Comparison of ENCODE assay signal across 18 cellular contexts in genomic region chr2:59993721-59994120, GRCh38.
DNase-seq lines count a peak whose midpoint lies in the region; FAIRE-seq lines count a peak whose summit lies in the region.
"Had no signal": no experiment of that assay in that cellular context is flagged by ENCODE, and none has a peak within 500 bp of the region (broad histone marks: within the 10 kb centered on the region; RNA-seq: fewer than 3 reads in every experiment).

No MANE protein-coding gene starts in this region.

- intact Hi-C loops in posterior vena cava (cut with DNase I), result no loop called here

- peak overlapping the region in 6 of 11 experiments; percentile 2 to 29 (median 22); a peak in 6 of 22 replicates for H3K4me2 ChIP-seq in BLaER1 treated with 17β-estradiol and CSF1 and Interleukin-3, amounts not matched to agents 10 nM and 100 nM
- H3K4me2 ChIP-seq: GM23338 had no signal

- DNase-seq in Daoy (ENCODE audit: low read depth) (peak; percentile 46), SW480 (ENCODE audit: low spot score) (peak; percentile 79), myocyte (ENCODE audit: low read depth) (peak; percentile 23), posterior vena cava (ENCODE audit: low spot score) (no peak), small intestine (no peak)
- no peak for DNase-seq in activated CD8-positive, alpha-beta memory T cell treated with anti-CD3 and anti-CD28 coated beads, Interleukin-2, amount 50 U/mL, for 48 hours
- DNase-seq in stimulated activated CD4-positive, alpha-beta T cell treated with anti-CD3 and anti-CD28 coated beads, Interleukin-12 subunit alpha, Interleukin-12 subunit beta, amount 100 ng/mL, for 4 hours, result no peak
- DNase-seq: ACHN; AML-193; Calu3; CD8-positive, alpha-beta T cell; DMS53; GDM1; HCEC 1CT had no signal

- H4K20me1 ChIP-seq in BLaER1 treated with 17β-estradiol and CSF1 and Interleukin-3, amounts not matched to agents 10 nM and 100 nM, result no peaks in the 10 kb centered on the region

- no peak overlapping the region for H3K27ac ChIP-seq in BLaER1 treated with 17β-estradiol and CSF1 and Interleukin-3, amounts not matched to agents 10 nM and 100 nM
- no peak overlapping the region for H3K27ac ChIP-seq in small intestine (ENCODE audit: low read depth in 1 of 2, low read length in 1 of 2)

- 63 to 88% (median 74%) methylated on average over 2 of the region's 2 CpGs for WGBS in small intestine, 3 donors

- no peaks in the 10 kb centered on the region for H3K9me3 ChIP-seq in BLaER1 treated with 17β-estradiol and CSF1 and Interleukin-3, amounts not matched to agents 10 nM and 100 nM (replicated peaks in 1 of 11)
- no peaks in the 10 kb centered on the region for H3K9me3 ChIP-seq in small intestine (ENCODE audit: control insufficient read depth, low read depth)

- no peaks in the 10 kb centered on the region for H3K27me3 ChIP-seq in BLaER1 treated with 17β-estradiol and CSF1 and Interleukin-3, amounts not matched to agents 10 nM and 100 nM
- no peaks in the 10 kb centered on the region for H3K27me3 ChIP-seq in small intestine (ENCODE audit: control insufficient read depth in 2 of 2, insufficient read depth in 2 of 2, low read length in 2 of 2)

- FAIRE-seq in small intestine (lab: Jason Lieb, UNC), result no peak
- FAIRE-seq: A204.1, H54 had no signal

- H3K4me3 ChIP-seq in BLaER1 treated with 17β-estradiol and CSF1 and Interleukin-3, amounts not matched to agents 10 nM and 100 nM, result no peak overlapping the region
- H3K4me3 ChIP-seq in small intestine (ENCODE audit: low read depth in 1 of 2, low read length in 2 of 2), result no peak overlapping the region
- H3K4me3 ChIP-seq: GM23338 had no signal

- no peak overlapping the region for H3K9ac ChIP-seq in BLaER1 treated with 17β-estradiol and CSF1 and Interleukin-3, amounts not matched to agents 10 nM and 100 nM

- peaks cover 0 to 50% (median 42%) of the 10 kb centered on the region in 10 experiments; a peak in 16 of 20 replicates for H3K4me1 ChIP-seq in BLaER1 treated with 17β-estradiol and CSF1 and Interleukin-3, amounts not matched to agents 10 nM and 100 nM
- peaks cover 3% of the 10 kb centered on the region in 2 donors for H3K4me1 ChIP-seq in small intestine (ENCODE audit: control insufficient read depth in 2 of 2, insufficient read depth in 1 of 2, low read depth in 1 of 2, low read length in 1 of 2)

- no peaks in the 10 kb centered on the region for H3K36me3 ChIP-seq in BLaER1 treated with 17β-estradiol and CSF1 and Interleukin-3, amounts not matched to agents 10 nM and 100 nM
- no peaks in the 10 kb centered on the region for H3K36me3 ChIP-seq in small intestine (ENCODE audit: control insufficient read depth in 2 of 2, insufficient read depth in 2 of 2, low read length in 2 of 2)

Comparison
In these comparisons a context has a peak if more than half of its experiments do, and no peak if none do; other contexts are left out.
1. DNase-seq: peak in Daoy (single experiment), SW480 (single experiment) and myocyte (single experiment); none in posterior vena cava (single experiment), activated CD8-positive, alpha-beta memory T cell treated with anti-CD3 and anti-CD28 coated beads, Interleukin-2, amount 50 U/mL, for 48 hours (single experiment), small intestine (single experiment) and stimulated activated CD4-positive, alpha-beta T cell treated with anti-CD3 and anti-CD28 coated beads, Interleukin-12 subunit alpha, Interleukin-12 subunit beta, amount 100 ng/mL, for 4 hours (single experiment).